9 cellular contexts compared by ENCODE assay signal in genomic region chr17:81511550-81511799, GRCh38. TPM values are rescaled to one million over a fixed set of nuclear protein-coding genes. Genes with fewer than 3 reads are reported as not detected.
DNase-seq lines count a peak whose midpoint lies in the region; ATAC-seq and TF ChIP-seq lines count a peak whose summit lies in the region.
"Had no signal": no experiment of that assay in that cellular context is flagged by ENCODE, and none has a peak within 500 bp of the region (broad histone marks: within the 10 kb centered on the region; RNA-seq: fewer than 3 reads in every experiment).

No MANE protein-coding gene starts in this region.

- no peaks in the 10 kb centered on the region for H3K27me3 ChIP-seq in ascending aorta
- no peaks in the 10 kb centered on the region for H3K27me3 ChIP-seq in right lobe of liver
- no peaks in the 10 kb centered on the region for H3K27me3 ChIP-seq in tibial artery

- H3K27me3 Mint-ChIP-seq in activated T-cell treated with anti-CD3 and anti-CD28 coated beads, Interleukin-2, amount 50 U/mL, for 24 hours = no peaks in the 10 kb centered on the region

- peak overlapping the region; percentile 94 for H3K27ac Mint-ChIP-seq in activated T-cell treated with anti-CD3 and anti-CD28 coated beads, Interleukin-2, amount 50 U/mL, for 24 hours

- H3K4me1 Mint-ChIP-seq in activated T-cell treated with anti-CD3 and anti-CD28 coated beads, Interleukin-2, amount 50 U/mL, for 24 hours (ENCODE audit: low read depth) = peaks cover 27% of the 10 kb centered on the region

- peak overlapping the region; percentile 94 for H3K4me3 Mint-ChIP-seq in activated T-cell treated with anti-CD3 and anti-CD28 coated beads, Interleukin-2, amount 50 U/mL, for 24 hours

- intact Hi-C loops in ascending aorta (cut with DNase I) = loop anchor here (10.0 kb wide), 1 partner anchor 353 kb away; the partner anchor contains the start of gene P4HB
- intact Hi-C loops in right lobe of liver (cut with DNase I) = no loop called here
- intact Hi-C loops in tibial artery (cut with DNase I; ENCODE audit: low total_unique reads) = loop anchor here (2.0 kb wide), 1 partner anchor 111 kb away; no protein-coding TSS in a partner anchor

- DNase-seq in activated T-cell treated with anti-CD3 and anti-CD28 coated beads, Interleukin-2, amount 50 U/mL, for 24 hours = no peak
- no peak for DNase-seq in activated T-cell treated with anti-CD3 and anti-CD28 coated beads, Interleukin-2, amount 50 U/mL, for 1 hour
- DNase-seq in ascending aorta (ENCODE audit: low spot score in 2 of 2) = no peak
- no peak for DNase-seq in right lobe of liver
- no peak for DNase-seq in tibial artery
- no peak for DNase-seq in GF-D8 (lab: John Stamatoyannopoulos, UW)
- no peak for DNase-seq in superior temporal gyrus (ENCODE audit: extremely low spot score)
- DNase-seq: SIG-M5 had no signal

- ATAC-seq in right lobe of liver (no peak), HG02588 (IDR thresholded peaks at IDR 0.05; ENCODE audit: unreplicated experiment) (no peak)

- no peak for TF ChIP-seq POLR2A in right lobe of liver (IDR thresholded peaks at IDR 0.05)

- H3K27ac ChIP-seq in ascending aorta (peak overlapping the region; percentile 88 to 90), right lobe of liver (peak overlapping the region; percentile 88 to 99 (median 92)), tibial artery (peak overlapping the region; percentile 95 to 100)

- H3K4me3 ChIP-seq in ascending aorta = peak overlapping the region; percentile 81 to 96
- peak overlapping the region; percentile 91 to 95 (median 93) for H3K4me3 ChIP-seq in right lobe of liver
- peak overlapping the region; percentile 92 to 99 for H3K4me3 ChIP-seq in tibial artery

- no peaks in the 10 kb centered on the region for H3K9me3 Mint-ChIP-seq in activated T-cell treated with anti-CD3 and anti-CD28 coated beads, Interleukin-2, amount 50 U/mL, for 24 hours

- peaks cover 2 to 8% of the 10 kb centered on the region in 2 donors for H3K4me1 ChIP-seq in ascending aorta
- H3K4me1 ChIP-seq in right lobe of liver = peaks cover 0 to 41% (median 4%) of the 10 kb centered on the region in 4 donors
- peaks cover 0 to 32% (median 13%) of the 10 kb centered on the region in 4 donors for H3K4me1 ChIP-seq in tibial artery

- H3K36me3 Mint-ChIP-seq in activated T-cell treated with anti-CD3 and anti-CD28 coated beads, Interleukin-2, amount 50 U/mL, for 24 hours (ENCODE audit: low read depth) = peaks cover 60% of the 10 kb centered on the region

- H3K36me3 ChIP-seq in ascending aorta (peaks cover 40 to 46% of the 10 kb centered on the region in 2 donors), right lobe of liver (peaks cover 12 to 21% (median 20%) of the 10 kb centered on the region in 4 donors), tibial artery (peaks cover 43 to 48% (median 46%) of the 10 kb centered on the region in 3 donors)

- WGBS in right lobe of liver (ENCODE audit: insufficient coverage, low coverage, low lambda C conversion rate, missing lambda C conversion rate) = 1% methylated on average over 10 of the region's 10 CpGs

- no peak for TF ChIP-seq CTCF in ascending aorta (IDR thresholded peaks at IDR 0.05)
- no peak for TF ChIP-seq CTCF in right lobe of liver (IDR thresholded peaks at IDR 0.05)
- TF ChIP-seq CTCF in tibial artery (IDR thresholded peaks at IDR 0.05) = no peak

- H3K9me3 ChIP-seq in ascending aorta (no peaks in the 10 kb centered on the region), right lobe of liver (no peaks in the 10 kb centered on the region), tibial artery (no peaks in the 10 kb centered on the region)

RNA-seq across cellular contexts. Expression of gene ACTG1, which starts 1.1 kb away (rescaled TPM):
- total RNA-seq in ascending aorta (6,075 TPM), right lobe of liver (1,000 to 10,000 TPM in 3 of 6 experiments, 100 to 1,000 TPM in 3; 218 to 2,508 (median 1,326) TPM)

RNA-seq across cellular contexts. Expression of gene FSCN2, which starts 16.7 kb away (rescaled TPM):
- total RNA-seq in ascending aorta (not detected), right lobe of liver (under 1 TPM in 1 of 6 experiments, not detected in 5; 0.22 TPM)

RNA-seq across cellular contexts. Expression of gene FAAP100, which starts 40.7 kb away (rescaled TPM):
- total RNA-seq in ascending aorta (75.6 TPM), right lobe of liver (10 to 100 TPM; 13.1 to 17.1 (median 15.2) TPM)

Comparison
In these comparisons a context has a peak if more than half of its experiments do, and no peak if none do; other contexts are left out.
1. intact Hi-C loops: an anchor here in ascending aorta (10.0 kb wide) and tibial artery (2.0 kb wide); none called in right lobe of liver.